ENCODE assay signal across 8 cellular contexts in genomic region chr11:22624742-22625447, GRCh38. TPM values are rescaled to one million over a fixed set of nuclear protein-coding genes. Genes with fewer than 3 reads are reported as not detected.
DNase-seq lines count a peak whose midpoint lies in the region; TF ChIP-seq lines count a peak whose summit lies in the region.

No MANE protein-coding gene starts in this region.

- H3K27me3 ChIP-seq in GM06990 (replicated peaks; ENCODE audit: control insufficient read depth, insufficient read depth, low read length) (no peaks in the 10 kb centered on the region), H7 (ENCODE audit: control insufficient read depth, insufficient read depth, low read length) (no peaks in the 10 kb centered on the region), left ventricle myocardium inferior (ENCODE audit: low read depth) (no peaks in the 10 kb centered on the region), prostate gland (replicated peaks; ENCODE audit: insufficient read depth) (no peaks in the 10 kb centered on the region)

- WGBS in adipose tissue, 3 donors, result 2 to 5% (median 4%) methylated on average over 31 of the region's 31 CpGs
- 5% methylated on average over 30 of the region's 31 CpGs for WGBS in prostate gland

- H3K27ac ChIP-seq in RWPE1 (peak overlapping the region; percentile 96), adipose tissue (ENCODE audit: low read depth, low read length) (peak overlapping the region; percentile 30), left ventricle myocardium inferior (replicated peaks) (peak overlapping the region; percentile 93), prostate gland (peak overlapping the region; percentile 86 to 89)

- POLR2A ChIA-PET in RWPE1 (lab: Yijun Ruan, JAX; ENCODE audit: low non-redundant PET), result interaction anchor here (0.5 kb wide), 1 partner anchor 175 kb away, joined by 3 read pairs; no protein-coding TSS in a partner anchor

- intact Hi-C loops in left ventricle myocardium inferior (cut with micrococcal nuclease) (no loop called here), prostate gland (cut with DNase I) (no loop called here)

- CTCF ChIA-PET in RWPE1 (lab: Yijun Ruan, JAX), result interaction anchor here (0.6 to 0.7 kb wide), 2 partner anchors 13 to 1272 kb away, joined by 3 to 4 read pairs; no protein-coding TSS in a partner anchor

- no peaks in the 10 kb centered on the region for H3K9me3 ChIP-seq in left ventricle myocardium inferior (replicated peaks)
- no peaks in the 10 kb centered on the region for H3K9me3 ChIP-seq in prostate gland

- peak; percentile 67 for TF ChIP-seq CTCF in GM06990 (IDR thresholded peaks at IDR 0.05; ENCODE audit: insufficient read depth, low read length, poor library complexity, severe bottlenecking)
- TF ChIP-seq CTCF in LNCaP clone FGC (IDR thresholded peaks at IDR 0.05; ENCODE audit: control insufficient read depth, extremely low read depth, insufficient read depth), result peak; percentile 67
- TF ChIP-seq CTCF in RWPE1 (conservative IDR thresholded peaks at IDR 0.05; ENCODE audit: low read depth), result peak; percentile 61
- TF ChIP-seq CTCF in left ventricle myocardium inferior (IDR thresholded peaks at IDR 0.05; ENCODE audit: borderline replicate concordance), result peak; percentile 60
- TF ChIP-seq CTCF in prostate gland (IDR thresholded peaks at IDR 0.05), result peak; percentile 8 to 38 (median 23)

- DNase-seq in GM06990 (ENCODE audit: extremely low read depth, insufficient read length) (no peak), H7 (peak; percentile 36), LNCaP clone FGC (ENCODE audit: low read depth) (peak; percentile 53), RWPE1 (ENCODE audit: low spot score) (peak; percentile 0), left ventricle myocardium inferior (peak; percentile 56), prostate gland (ENCODE audit: low spot score) (peak; percentile 74), mesenteric fat pad (ENCODE audit: low spot score) (no peak)

- H3K36me3 ChIP-seq in GM06990 (ENCODE audit: control insufficient read depth, insufficient read depth, low read length), result no peaks in the 10 kb centered on the region
- no peaks in the 10 kb centered on the region for H3K36me3 ChIP-seq in H7 (replicated peaks; ENCODE audit: control insufficient read depth, insufficient read depth, low read length)
- no peaks in the 10 kb centered on the region for H3K36me3 ChIP-seq in left ventricle myocardium inferior
- H3K36me3 ChIP-seq in prostate gland, result no peaks in the 10 kb centered on the region

- H3K4me1 ChIP-seq in left ventricle myocardium inferior (peaks cover 28% of the 10 kb centered on the region), prostate gland (replicated peaks) (no peaks in the 10 kb centered on the region)

- no peak for TF ChIP-seq POLR2A in prostate gland (IDR thresholded peaks at IDR 0.05)

- H3K4me3 ChIP-seq in GM06990 (replicated peaks; ENCODE audit: low read depth, low read length), result peak overlapping the region; percentile 79
- H3K4me3 ChIP-seq in H7 (ENCODE audit: insufficient read depth, low read depth, low read length), result peak overlapping the region; percentile 86
- H3K4me3 ChIP-seq in LNCaP clone FGC (ENCODE audit: low read depth, low read length), result peak overlapping the region; percentile 67
- peak overlapping the region; percentile 83 for H3K4me3 ChIP-seq in left ventricle myocardium inferior
- H3K4me3 ChIP-seq in prostate gland, result peak overlapping the region; percentile 78 to 89

RNA-seq across cellular contexts. Expression of gene FANCF, which starts 0.7 kb away (rescaled TPM):
- 34.7 and 37.3 TPM in 2 replicates for total RNA-seq in H7 (2014; rRNA removed; shearing (Covaris generic))
- polyA plus RNA-seq in adipose tissue, result 1 to 10 TPM; 1.3 to 8.6 (median 2.5) TPM
- total RNA-seq in left ventricle myocardium inferior (5.3 TPM), prostate gland (10 to 100 TPM; 13.1 to 26.0 TPM), mesenteric fat pad (4.6 TPM)

RNA-seq across cellular contexts. Expression of gene GAS2, which starts 41.5 kb away (rescaled TPM):
- total RNA-seq in H7 (2014; rRNA removed; shearing (Covaris generic)), result 1.7 and 2.0 TPM in 2 replicates
- polyA plus RNA-seq in adipose tissue, result 1 to 10 TPM in 1 of 3 donors, under 1 TPM in 2; 0.52 to 4.7 (median 0.56) TPM
- total RNA-seq in left ventricle myocardium inferior (15.9 TPM), prostate gland (1 to 10 TPM; 4.2 to 7.0 TPM), mesenteric fat pad (0.71 TPM)

Comparison
In these comparisons a context has a peak if more than half of its experiments do, and no peak if none do; other contexts are left out.
1. DNase-seq: peak in H7 (single experiment), LNCaP clone FGC (single experiment), RWPE1 (single experiment), left ventricle myocardium inferior (single experiment) and prostate gland (single experiment); none in GM06990 (single experiment) and mesenteric fat pad (single experiment).
2. H3K27ac ChIP-seq: peak in every context shown above with its lines; median percentile 96 in RWPE1; 93 in left ventricle myocardium inferior; 88 in prostate gland; 30 in adipose tissue.
3. Peak in every context shown above with its lines, with median percentiles within 50 percentile points of each other: H3K4me3 ChIP-seq and CTCF ChIP-seq.